Comparison of ENCODE assay signal across 20 cellular contexts in the genomic region with DNA sequence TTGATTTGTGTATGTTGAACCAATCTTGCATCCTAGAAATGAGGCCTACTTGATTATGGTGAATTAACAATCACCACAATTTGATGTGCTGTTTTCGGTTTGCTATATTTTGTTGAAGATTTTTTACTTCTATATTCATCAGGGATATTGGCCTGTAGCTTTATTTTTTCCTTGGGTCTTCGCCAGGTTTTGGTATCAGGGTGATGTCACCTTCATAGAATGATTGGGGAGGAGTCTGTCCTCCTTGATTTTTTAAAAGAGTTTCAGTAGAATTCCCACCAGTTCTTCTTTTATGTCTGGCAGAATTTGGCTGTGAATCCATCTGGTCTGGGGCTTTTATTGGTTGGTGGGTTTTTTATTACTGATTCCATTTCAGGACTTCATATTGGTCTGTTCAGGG.
DNase-seq lines count a peak whose midpoint lies in the region; TF ChIP-seq lines count a peak whose summit lies in the region.
"Had no signal": no experiment of that assay in that cellular context is flagged by ENCODE, and none has a peak within 500 bp of the region (broad histone marks: within the 10 kb centered on the region; RNA-seq: fewer than 3 reads in every experiment).

No MANE protein-coding gene starts in this region.

- dilution Hi-C loops in mammary epithelial cell (cut with HindIII; ENCODE audit: low sequenced_read_pairs), result no loop called here

- DNase-seq in AG08395 (ENCODE audit: low spot score) (peak; percentile 19), HS-27A (ENCODE audit: low read depth) (peak; percentile 20), mammary epithelial cell (peak; percentile 49), hepatic stellate cell (ENCODE audit: low spot score) (peak; percentile 30), SK-N-DZ (ENCODE audit: low spot score) (no peak), NOMO-1 treated with DMSO at 0.1 percent for 48 hours (lab: John Stamatoyannopoulos, UW; ENCODE audit: unreplicated experiment) (no peak)
- DNase-seq in stimulated activated naive CD4-positive, alpha-beta T cell treated with Interleukin-2 at 50 U/mL for 16 hours (lab: John Stamatoyannopoulos, UW), result no peak
- DNase-seq in activated CD8-positive, alpha-beta memory T cell treated with anti-CD3 and anti-CD28 coated beads, Interleukin-2, amount 50 U/mL, for 4 hours, result no peak
- DNase-seq: activated CD4-positive, alpha-beta T cell treated with anti-CD3 and anti-CD28 coated beads, Interleukin-2, amount 50 U/mL, for 1 hour; activated T-cell treated with anti-CD3 and anti-CD28 coated beads, Interleukin-2, amount 50 U/mL, for 1 hour; endodermal cell; GDM1; immature natural killer cell; mesendoderm; NCI-H2029; NCI-H526 treated with DMSO at 0.1 percent for 48 hours; OCI-M1 had no signal

- CTCF ChIA-PET in mammary epithelial cell (lab: Charles Lee; ENCODE audit: low non-redundant PET), result no interaction called here

- H3K36me3 ChIP-seq in mammary epithelial cell (ENCODE audit: insufficient read depth, low read length), result peaks cover 3% of the 10 kb centered on the region

- WGBS in mammary epithelial cell (ENCODE audit: low coverage, missing lambda C conversion rate), result 93% methylated on average over 2 of the region's 2 CpGs

- no peak for TF ChIP-seq CTCF in mammary epithelial cell (conservative IDR thresholded peaks at IDR 0.05 in 1 of 2, IDR thresholded peaks at IDR 0.05 in 1 of 2; ENCODE audit: extremely low read depth in 1 of 2, insufficient read depth in 1 of 2, low read depth in 1 of 2, low read length in 2 of 2)

- no peaks in the 10 kb centered on the region for H3K79me2 ChIP-seq in mammary epithelial cell (ENCODE audit: insufficient read depth, low read length)

- no peak overlapping the region for H2AFZ ChIP-seq in mammary epithelial cell (ENCODE audit: low read depth, low read length)
- H2AFZ ChIP-seq: neural progenitor cell had no signal

- no peak overlapping the region for H3K9ac ChIP-seq in mammary epithelial cell (ENCODE audit: insufficient read depth, low read length)
- H3K9ac ChIP-seq: neural progenitor cell had no signal

- no peaks in the 10 kb centered on the region for H3K27me3 ChIP-seq in mammary epithelial cell (ENCODE audit: insufficient read depth, low read length)
- H3K27me3 ChIP-seq: neural progenitor cell, right atrium auricular region, vagina had no signal

- intact Hi-C loops in mammary epithelial cell (cut with micrococcal nuclease), result no loop called here

- in situ Hi-C loops in mammary epithelial cell (cut with MboI; ENCODE audit: low sequenced_read_pairs in 2 of 2), result no loop called here

- no peaks in the 10 kb centered on the region for H4K20me1 ChIP-seq in mammary epithelial cell (ENCODE audit: insufficient read depth, low read length)

- no peaks in the 10 kb centered on the region for H3K9me3 ChIP-seq in mammary epithelial cell (replicated peaks; ENCODE audit: insufficient read depth, low read length)
- H3K9me3 ChIP-seq: right atrium auricular region, vagina had no signal

- no peak overlapping the region for H3K4me3 ChIP-seq in mammary epithelial cell (replicated peaks in 1 of 3; ENCODE audit: insufficient read depth in 1 of 3, low read depth in 2 of 3, low read length in 3 of 3)
- H3K4me3 ChIP-seq: neural progenitor cell, right atrium auricular region, vagina had no signal

- BruUV-seq in mammary epithelial cell (replicated peaks; lab: Mats Ljungman, UMichigan), result no TSS peak

- no peak overlapping the region for H3K4me2 ChIP-seq in mammary epithelial cell (ENCODE audit: insufficient read depth, low read depth, low read length)
- H3K4me2 ChIP-seq: neural progenitor cell had no signal

- no peak overlapping the region for H3K27ac ChIP-seq in mammary epithelial cell (ENCODE audit: insufficient read depth, low read depth, low read length)
- H3K27ac ChIP-seq: neural progenitor cell, right atrium auricular region, vagina had no signal

- no peaks in the 10 kb centered on the region for H3K4me1 ChIP-seq in mammary epithelial cell (ENCODE audit: insufficient read depth, low read length)
- H3K4me1 ChIP-seq: neural progenitor cell, right atrium auricular region, vagina had no signal

Comparison
In these comparisons a context has a peak if more than half of its experiments do, and no peak if none do; other contexts are left out.
1. DNase-seq: peak in AG08395 (single experiment), HS-27A (single experiment), mammary epithelial cell (single experiment) and hepatic stellate cell (single experiment); none in SK-N-DZ (single experiment), stimulated activated naive CD4-positive, alpha-beta T cell treated with Interleukin-2 at 50 U/mL for 16 hours (single experiment), NOMO-1 treated with DMSO at 0.1 percent for 48 hours (single experiment) and activated CD8-positive, alpha-beta memory T cell treated with anti-CD3 and anti-CD28 coated beads, Interleukin-2, amount 50 U/mL, for 4 hours (single experiment).